Comparison of ENCODE assay signal across 36 cellular contexts in genomic region chr17:52283872-52284271, GRCh38.
"Had no signal": no experiment of that assay in that cellular context is flagged by ENCODE, and none has a peak within 500 bp of the region (broad histone marks: within the 10 kb centered on the region; RNA-seq: fewer than 3 reads in every experiment).

No MANE protein-coding gene starts in this region.

- H3K27me3 Mint-ChIP-seq: activated naive CD4-positive, alpha-beta T cell treated with anti-CD3 and anti-CD28 coated beads, Interleukin-2, amount 10 ng/mL, durations not matched to agents 7 days and 5 days; activated naive CD8-positive, alpha-beta T cell treated with anti-CD3 and anti-CD28 coated beads, Interleukin-2, amount 10 ng/mL, durations not matched to agents 7 days and 5 days; activated T-cell treated with anti-CD3 and anti-CD28 coated beads, Interleukin-2, amount 50 U/mL, for 24 hours; central memory CD8-positive, alpha-beta T cell had no signal

- H3K9me3 Mint-ChIP-seq: activated naive CD4-positive, alpha-beta T cell treated with anti-CD3 and anti-CD28 coated beads, Interleukin-2, amount 50 U/mL, for 24 hours; activated naive CD8-positive, alpha-beta T cell treated with anti-CD3 and anti-CD28 coated beads for 36 hours had no signal

- H3K36me3 Mint-ChIP-seq: activated naive CD4-positive, alpha-beta T cell treated with anti-CD3 and anti-CD28 coated beads, Interleukin-2, amount 10 ng/mL, durations not matched to agents 7 days and 5 days; activated naive CD4-positive, alpha-beta T cell treated with anti-CD3 and anti-CD28 coated beads, Interleukin-2, amount 50 U/mL, for 24 hours; activated naive CD4-positive, alpha-beta T cell treated with anti-CD3 and anti-CD28 coated beads, Interleukin-2, amount 50 U/mL, for 72 hours; activated naive CD8-positive, alpha-beta T cell treated with anti-CD3 and anti-CD28 coated beads for 36 hours; activated naive CD8-positive, alpha-beta T cell treated with anti-CD3 and anti-CD28 coated beads, Interleukin-2, amount 10 ng/mL, durations not matched to agents 7 days and 5 days; brain had no signal

- H3K27ac Mint-ChIP-seq: activated naive CD4-positive, alpha-beta T cell treated with anti-CD3 and anti-CD28 coated beads for 36 hours; activated naive CD4-positive, alpha-beta T cell treated with anti-CD3 and anti-CD28 coated beads, Interleukin-2, amount 10 ng/mL, durations not matched to agents 7 days and 5 days; activated naive CD4-positive, alpha-beta T cell treated with anti-CD3 and anti-CD28 coated beads, Interleukin-2, amount 50 U/mL, for 24 hours; activated naive CD4-positive, alpha-beta T cell treated with anti-CD3 and anti-CD28 coated beads, Interleukin-2, amount 50 U/mL, for 72 hours; activated naive CD8-positive, alpha-beta T cell; activated naive CD8-positive, alpha-beta T cell treated with anti-CD3 and anti-CD28 coated beads for 36 hours; activated naive CD8-positive, alpha-beta T cell treated with anti-CD3 and anti-CD28 coated beads, Interleukin-2, amount 10 ng/mL, durations not matched to agents 7 days and 5 days; activated naive CD8-positive, alpha-beta T cell treated with anti-CD3 and anti-CD28 coated beads, Interleukin-2, amount 50 U/mL, for 24 hours; activated T-cell treated with anti-CD3 and anti-CD28 coated beads, Interleukin-2, amount 50 U/mL, for 24 hours; activated T-cell treated with anti-CD3 and anti-CD28 coated beads, Interleukin-2, amount 50 U/mL, for 72 hours; activated T-helper 1 cell treated with anti-CD3 and anti-CD28 coated beads, Interleukin-12 subunit alpha, Interleukin-12 subunit beta, Interleukin-2, Interleukin-4 antibody, amounts not matched to agents 30 ng/mL and 10 ng/mL and 1 ng/mL, durations not matched to agents 14 hours and 24 hours and 36 hours; activated T-helper 17 cell treated with anti-CD3 and anti-CD28 coated beads, Interleukin-2, amount 50 U/mL, for 72 hours; activated T-helper 2 cell treated with anti-CD3 and anti-CD28 coated beads, Interferon-gamma antibody, Interleukin-2, Interleukin-4, amounts not matched to agents 10 μg/mL and 5 μg/mL and 100 μg/mL, durations not matched to agents 14 hours and 24 hours and 36 hours; brain had no signal

- H3K4me1 Mint-ChIP-seq: activated naive CD4-positive, alpha-beta T cell treated with anti-CD3 and anti-CD28 coated beads, Interleukin-2, amount 10 ng/mL, durations not matched to agents 7 days and 5 days; activated naive CD4-positive, alpha-beta T cell treated with anti-CD3 and anti-CD28 coated beads, Interleukin-2, amount 50 U/mL, for 24 hours; activated naive CD8-positive, alpha-beta T cell treated with anti-CD3 and anti-CD28 coated beads for 36 hours; activated naive CD8-positive, alpha-beta T cell treated with anti-CD3 and anti-CD28 coated beads, Interleukin-2, amount 10 ng/mL, durations not matched to agents 7 days and 5 days; activated naive CD8-positive, alpha-beta T cell treated with anti-CD3 and anti-CD28 coated beads, Interleukin-2, amount 50 U/mL, for 24 hours; activated T-helper 17 cell treated with anti-CD3 and anti-CD28 coated beads, Interleukin-2, amount 50 U/mL, for 72 hours; brain; central memory CD8-positive, alpha-beta T cell had no signal

- H3K4me3 Mint-ChIP-seq: activated naive CD4-positive, alpha-beta T cell treated with anti-CD3 and anti-CD28 coated beads for 36 hours; activated naive CD4-positive, alpha-beta T cell treated with anti-CD3 and anti-CD28 coated beads, Interleukin-2, amount 10 ng/mL, durations not matched to agents 7 days and 5 days; activated naive CD4-positive, alpha-beta T cell treated with anti-CD3 and anti-CD28 coated beads, Interleukin-2, amount 50 U/mL, for 24 hours; activated naive CD8-positive, alpha-beta T cell; activated naive CD8-positive, alpha-beta T cell treated with anti-CD3 and anti-CD28 coated beads for 36 hours; activated naive CD8-positive, alpha-beta T cell treated with anti-CD3 and anti-CD28 coated beads, Interleukin-2, amount 10 ng/mL, durations not matched to agents 7 days and 5 days; activated naive CD8-positive, alpha-beta T cell treated with anti-CD3 and anti-CD28 coated beads, Interleukin-2, amount 50 U/mL, for 24 hours; activated T-cell treated with anti-CD3 and anti-CD28 coated beads, Interleukin-2, amount 50 U/mL, for 24 hours; activated T-cell treated with anti-CD3 and anti-CD28 coated beads, Interleukin-2, amount 50 U/mL, for 4 hours; activated T-cell treated with anti-CD3 and anti-CD28 coated beads, Interleukin-2, amount 50 U/mL, for 72 hours; activated T-helper 1 cell treated with anti-CD3 and anti-CD28 coated beads, Interleukin-12 subunit alpha, Interleukin-12 subunit beta, Interleukin-2, Interleukin-4 antibody, amounts not matched to agents 30 ng/mL and 10 ng/mL and 1 ng/mL, durations not matched to agents 14 hours and 24 hours and 36 hours; activated T-helper 17 cell treated with anti-CD3 and anti-CD28 coated beads, Interleukin-2, amount 50 U/mL, for 72 hours; brain; central memory CD8-positive, alpha-beta T cell had no signal

- FAIRE-seq: astrocyte, bronchial epithelial cell had no signal

- DNase-seq: activated effector memory CD4-positive, alpha-beta T cell treated with anti-CD3 and anti-CD28 coated beads, Interleukin-2, amount 50 U/mL, for 16 hours; activated effector memory CD4-positive, alpha-beta T cell treated with Interleukin-2 at 50 U/mL for 16 hours; activated gamma-delta T cell; activated gamma-delta T cell treated with Interleukin-2 at 50 U/mL for 16 hours; activated naive CD4-positive, alpha-beta T cell; activated naive CD4-positive, alpha-beta T cell treated with anti-CD3 and anti-CD28 coated beads for 36 hours; activated naive CD4-positive, alpha-beta T cell treated with anti-CD3 and anti-CD28 coated beads, Interleukin-2, amount 10 ng/mL, durations not matched to agents 7 days and 5 days; activated naive CD4-positive, alpha-beta T cell treated with anti-CD3 and anti-CD28 coated beads, Interleukin-2, amount 50 U/mL, for 16 hours; activated naive CD4-positive, alpha-beta T cell treated with Interleukin-2 at 50 U/mL for 16 hours; activated naive CD8-positive, alpha-beta T cell treated with anti-CD3 and anti-CD28 coated beads for 36 hours; activated naive CD8-positive, alpha-beta T cell treated with anti-CD3 and anti-CD28 coated beads, Interleukin-2, amount 10 ng/mL, durations not matched to agents 7 days and 5 days; activated naive CD8-positive, alpha-beta T cell treated with anti-CD3 and anti-CD28 coated beads, Interleukin-2, amount 50 U/mL, for 24 hours; activated T-cell treated with anti-CD3 and anti-CD28 coated beads, Interleukin-2, amount 50 U/mL, for 24 hours; activated T-cell treated with anti-CD3 and anti-CD28 coated beads, Interleukin-2, amount 50 U/mL, for 4 hours; activated T-cell treated with anti-CD3 and anti-CD28 coated beads, Interleukin-2, amount 50 U/mL, for 48 hours; activated T-cell treated with anti-CD3 and anti-CD28 coated beads, Interleukin-2, amount 50 U/mL, for 72 hours; adrenal gland; amniotic stem cell; amygdala; anterior cingulate cortex; aorta; body of pancreas; brain microvascular endothelial cell; caudate nucleus; central memory CD4-positive, alpha-beta T cell; cerebellar nuclear complex had no signal

- ATAC-seq: activated naive CD4-positive, alpha-beta T cell treated with anti-CD3 and anti-CD28 coated beads, Interleukin-2, amount 50 U/mL, for 72 hours; activated naive CD8-positive, alpha-beta T cell treated with anti-CD3 and anti-CD28 coated beads, Interleukin-2, amount 50 U/mL, for 24 hours; activated T-cell treated with anti-CD3 and anti-CD28 coated beads, Interleukin-2, amount 50 U/mL, for 4 hours; activated T-cell treated with anti-CD3 and anti-CD28 coated beads, Interleukin-2, amount 50 U/mL, for 72 hours; activated T-helper 17 cell treated with anti-CD3 and anti-CD28 coated beads, Interleukin-2, amount 50 U/mL, for 72 hours; body of pancreas had no signal
